Comparison of ENCODE assay signal across 1 cellular context in genomic region chr7:74656421-74656910, GRCh38.
TF ChIP-seq lines count a peak whose summit lies in the region.

No MANE protein-coding gene starts in this region.

TF ChIP-seq in HepG2, 621 proteins besides CTCF, POLR2A, EP300 and RAD21 (continued from another document and continues in another):
- TF ChIP-seq, protein P1, sequence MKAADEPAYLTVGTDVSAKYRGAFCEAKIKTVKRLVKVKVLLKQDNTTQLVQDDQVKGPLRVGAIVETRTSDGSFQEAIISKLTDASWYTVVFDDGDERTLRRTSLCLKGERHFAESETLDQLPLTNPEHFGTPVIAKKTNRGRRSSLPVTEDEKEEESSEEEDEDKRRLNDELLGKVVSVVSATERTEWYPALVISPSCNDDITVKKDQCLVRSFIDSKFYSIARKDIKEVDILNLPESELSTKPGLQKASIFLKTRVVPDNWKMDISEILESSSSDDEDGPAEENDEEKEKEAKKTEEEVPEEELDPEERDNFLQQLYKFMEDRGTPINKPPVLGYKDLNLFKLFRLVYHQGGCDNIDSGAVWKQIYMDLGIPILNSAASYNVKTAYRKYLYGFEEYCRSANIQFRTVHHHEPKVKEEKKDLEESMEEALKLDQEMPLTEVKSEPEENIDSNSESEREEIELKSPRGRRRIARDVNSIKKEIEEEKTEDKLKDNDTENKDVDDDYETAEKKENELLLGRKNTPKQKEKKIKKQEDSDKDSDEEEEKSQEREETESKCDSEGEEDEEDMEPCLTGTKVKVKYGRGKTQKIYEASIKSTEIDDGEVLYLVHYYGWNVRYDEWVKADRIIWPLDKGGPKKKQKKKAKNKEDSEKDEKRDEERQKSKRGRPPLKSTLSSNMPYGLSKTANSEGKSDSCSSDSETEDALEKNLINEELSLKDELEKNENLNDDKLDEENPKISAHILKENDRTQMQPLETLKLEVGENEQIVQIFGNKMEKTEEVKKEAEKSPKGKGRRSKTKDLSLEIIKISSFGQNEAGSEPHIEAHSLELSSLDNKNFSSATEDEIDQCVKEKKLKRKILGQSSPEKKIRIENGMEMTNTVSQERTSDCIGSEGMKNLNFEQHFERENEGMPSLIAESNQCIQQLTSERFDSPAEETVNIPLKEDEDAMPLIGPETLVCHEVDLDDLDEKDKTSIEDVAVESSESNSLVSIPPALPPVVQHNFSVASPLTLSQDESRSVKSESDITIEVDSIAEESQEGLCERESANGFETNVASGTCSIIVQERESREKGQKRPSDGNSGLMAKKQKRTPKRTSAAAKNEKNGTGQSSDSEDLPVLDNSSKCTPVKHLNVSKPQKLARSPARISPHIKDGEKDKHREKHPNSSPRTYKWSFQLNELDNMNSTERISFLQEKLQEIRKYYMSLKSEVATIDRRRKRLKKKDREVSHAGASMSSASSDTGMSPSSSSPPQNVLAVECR (CRISPR knock-in tag; IDR thresholded peaks at IDR 0.05; ENCODE audit: borderline replicate concordance): no peak
- TF ChIP-seq GATAD2A (CRISPR knock-in tag; IDR thresholded peaks at IDR 0.05): peak; percentile 29; the same call in 1 of the 2 replicates
- no peak for TF ChIP-seq ZNF878 (CRISPR knock-in tag; IDR thresholded peaks at IDR 0.05)
- TF ChIP-seq PHF20 (CRISPR knock-in tag; IDR thresholded peaks at IDR 0.05): no peak
- no peak for TF ChIP-seq DPF2 (CRISPR knock-in tag; IDR thresholded peaks at IDR 0.05; ENCODE audit: borderline replicate concordance, low read depth)
- TF ChIP-seq HOMEZ (CRISPR knock-in tag; IDR thresholded peaks at IDR 0.05; ENCODE audit: low read depth): no peak
- TF ChIP-seq ZFP36L2 (CRISPR knock-in tag; IDR thresholded peaks at IDR 0.05): no peak
- no peak for TF ChIP-seq ZNF446 (CRISPR knock-in tag; IDR thresholded peaks at IDR 0.05)
- no peak for TF ChIP-seq TRIM24 (CRISPR knock-in tag; IDR thresholded peaks at IDR 0.05)
- TF ChIP-seq REL (CRISPR knock-in tag; conservative IDR thresholded peaks at IDR 0.05): 0 out of 2 replicates have a peak, but pooled peaks have one; percentile 22
- TF ChIP-seq CBFB (CRISPR knock-in tag; IDR thresholded peaks at IDR 0.05): peak; percentile 44; the same call in 1 of the 2 replicates
- no peak for TF ChIP-seq ZNF660 (CRISPR knock-in tag; IDR thresholded peaks at IDR 0.05; ENCODE audit: borderline replicate concordance, low read depth)
- no peak for TF ChIP-seq BRD4 (CRISPR knock-in tag; IDR thresholded peaks at IDR 0.05)
- TF ChIP-seq SALL1 (CRISPR knock-in tag; IDR thresholded peaks at IDR 0.05): no peak
- TF ChIP-seq YEATS2 (CRISPR knock-in tag; IDR thresholded peaks at IDR 0.05; ENCODE audit: borderline replicate concordance): no peak
- TF ChIP-seq, protein P2, sequence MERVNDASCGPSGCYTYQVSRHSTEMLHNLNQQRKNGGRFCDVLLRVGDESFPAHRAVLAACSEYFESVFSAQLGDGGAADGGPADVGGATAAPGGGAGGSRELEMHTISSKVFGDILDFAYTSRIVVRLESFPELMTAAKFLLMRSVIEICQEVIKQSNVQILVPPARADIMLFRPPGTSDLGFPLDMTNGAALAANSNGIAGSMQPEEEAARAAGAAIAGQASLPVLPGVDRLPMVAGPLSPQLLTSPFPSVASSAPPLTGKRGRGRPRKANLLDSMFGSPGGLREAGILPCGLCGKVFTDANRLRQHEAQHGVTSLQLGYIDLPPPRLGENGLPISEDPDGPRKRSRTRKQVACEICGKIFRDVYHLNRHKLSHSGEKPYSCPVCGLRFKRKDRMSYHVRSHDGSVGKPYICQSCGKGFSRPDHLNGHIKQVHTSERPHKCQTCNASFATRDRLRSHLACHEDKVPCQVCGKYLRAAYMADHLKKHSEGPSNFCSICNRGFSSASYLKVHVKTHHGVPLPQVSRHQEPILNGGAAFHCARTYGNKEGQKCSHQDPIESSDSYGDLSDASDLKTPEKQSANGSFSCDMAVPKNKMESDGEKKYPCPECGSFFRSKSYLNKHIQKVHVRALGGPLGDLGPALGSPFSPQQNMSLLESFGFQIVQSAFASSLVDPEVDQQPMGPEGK (CRISPR knock-in tag; IDR thresholded peaks at IDR 0.05): peak; percentile 56; the same call in 1 of the 2 replicates
- TF ChIP-seq, protein P3, sequence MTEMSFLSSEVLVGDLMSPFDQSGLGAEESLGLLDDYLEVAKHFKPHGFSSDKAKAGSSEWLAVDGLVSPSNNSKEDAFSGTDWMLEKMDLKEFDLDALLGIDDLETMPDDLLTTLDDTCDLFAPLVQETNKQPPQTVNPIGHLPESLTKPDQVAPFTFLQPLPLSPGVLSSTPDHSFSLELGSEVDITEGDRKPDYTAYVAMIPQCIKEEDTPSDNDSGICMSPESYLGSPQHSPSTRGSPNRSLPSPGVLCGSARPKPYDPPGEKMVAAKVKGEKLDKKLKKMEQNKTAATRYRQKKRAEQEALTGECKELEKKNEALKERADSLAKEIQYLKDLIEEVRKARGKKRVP (CRISPR knock-in tag; IDR thresholded peaks at IDR 0.05): no peak
- TF ChIP-seq ZNF646 (CRISPR knock-in tag; IDR thresholded peaks at IDR 0.05): no peak
- TF ChIP-seq, protein P4, sequence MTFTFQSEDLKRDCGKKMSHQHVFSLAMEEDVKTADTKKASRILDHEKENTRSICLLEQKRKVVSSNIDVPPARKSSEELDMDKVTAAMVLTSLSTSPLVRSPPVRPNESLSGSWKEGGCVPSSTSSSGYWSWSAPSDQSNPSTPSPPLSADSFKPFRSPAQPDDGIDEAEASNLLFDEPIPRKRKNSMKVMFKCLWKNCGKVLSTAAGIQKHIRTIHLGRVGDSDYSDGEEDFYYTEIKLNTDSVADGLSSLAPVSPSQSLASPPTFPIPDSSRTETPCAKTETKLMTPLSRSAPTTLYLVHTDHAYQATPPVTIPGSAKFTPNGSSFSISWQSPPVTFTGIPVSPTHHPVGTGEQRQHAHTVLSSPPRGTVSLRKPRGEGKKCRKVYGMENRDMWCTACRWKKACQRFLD (CRISPR knock-in tag; IDR thresholded peaks at IDR 0.05; ENCODE audit: borderline replicate concordance): no peak
- no peak for TF ChIP-seq ZNF567 (CRISPR knock-in tag; IDR thresholded peaks at IDR 0.05; ENCODE audit: borderline replicate concordance)
- no peak for TF ChIP-seq ZNF343 (CRISPR knock-in tag; IDR thresholded peaks at IDR 0.05)
- TF ChIP-seq FOXC1 (CRISPR knock-in tag; IDR thresholded peaks at IDR 0.05; ENCODE audit: borderline replicate concordance): 0 out of 2 replicates have a peak, but pooled peaks have one; percentile 1
- TF ChIP-seq, protein P5, sequence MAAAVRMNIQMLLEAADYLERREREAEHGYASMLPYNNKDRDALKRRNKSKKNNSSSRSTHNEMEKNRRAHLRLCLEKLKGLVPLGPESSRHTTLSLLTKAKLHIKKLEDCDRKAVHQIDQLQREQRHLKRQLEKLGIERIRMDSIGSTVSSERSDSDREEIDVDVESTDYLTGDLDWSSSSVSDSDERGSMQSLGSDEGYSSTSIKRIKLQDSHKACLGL (CRISPR knock-in tag; IDR thresholded peaks at IDR 0.05): no peak
- TF ChIP-seq ATAD3A (CRISPR knock-in tag; IDR thresholded peaks at IDR 0.05): no peak
- TF ChIP-seq ZNF740 (CRISPR knock-in tag; IDR thresholded peaks at IDR 0.05): peak; percentile 92
- no peak for TF ChIP-seq KLF9 (CRISPR knock-in tag; IDR thresholded peaks at IDR 0.05; ENCODE audit: low read depth)
- no peak for TF ChIP-seq BCL6 (CRISPR knock-in tag; IDR thresholded peaks at IDR 0.05)
- TF ChIP-seq ATRX (CRISPR knock-in tag; IDR thresholded peaks at IDR 0.05; ENCODE audit: borderline replicate concordance): no peak
- TF ChIP-seq HNF1A (IDR thresholded peaks at IDR 0.05; ENCODE audit: low read depth): no peak
- no peak for TF ChIP-seq HNF1A (CRISPR knock-in tag; IDR thresholded peaks at IDR 0.05; ENCODE audit: borderline replicate concordance)
- TF ChIP-seq IKZF4 (CRISPR knock-in tag; IDR thresholded peaks at IDR 0.05; ENCODE audit: borderline replicate concordance, low read depth, not compliant biosample characterization): no peak
- TF ChIP-seq, protein P6, sequence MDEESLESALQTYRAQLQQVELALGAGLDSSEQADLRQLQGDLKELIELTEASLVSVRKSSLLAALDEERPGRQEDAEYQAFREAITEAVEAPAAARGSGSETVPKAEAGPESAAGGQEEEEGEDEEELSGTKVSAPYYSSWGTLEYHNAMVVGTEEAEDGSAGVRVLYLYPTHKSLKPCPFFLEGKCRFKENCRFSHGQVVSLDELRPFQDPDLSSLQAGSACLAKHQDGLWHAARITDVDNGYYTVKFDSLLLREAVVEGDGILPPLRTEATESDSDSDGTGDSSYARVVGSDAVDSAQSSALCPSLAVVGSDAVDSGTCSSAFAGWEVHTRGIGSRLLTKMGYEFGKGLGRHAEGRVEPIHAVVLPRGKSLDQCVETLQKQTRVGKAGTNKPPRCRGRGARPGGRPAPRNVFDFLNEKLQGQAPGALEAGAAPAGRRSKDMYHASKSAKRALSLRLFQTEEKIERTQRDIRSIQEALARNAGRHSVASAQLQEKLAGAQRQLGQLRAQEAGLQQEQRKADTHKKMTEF (CRISPR knock-in tag; IDR thresholded peaks at IDR 0.05): no peak
- TF ChIP-seq YY1 (IDR thresholded peaks at IDR 0.05; ENCODE audit: insufficient read depth, insufficient replicate concordance, low read depth, low read length): peak; percentile 35
- no peak for TF ChIP-seq ZNF24 (IDR thresholded peaks at IDR 0.05)
- TF ChIP-seq STAG1 (CRISPR knock-in tag; IDR thresholded peaks at IDR 0.05): peak; percentile 48
- TF ChIP-seq HHEX (CRISPR knock-in tag; IDR thresholded peaks at IDR 0.05): no peak
